21 cellular contexts compared by ENCODE assay signal in genomic region chr1:36652586-36652985, GRCh38.
DNase-seq lines count a peak whose midpoint lies in the region; ATAC-seq, FAIRE-seq and TF ChIP-seq lines count a peak whose summit lies in the region.
"Had no signal": no experiment of that assay in that cellular context is flagged by ENCODE, and none has a peak within 500 bp of the region (broad histone marks: within the 10 kb centered on the region; RNA-seq: fewer than 3 reads in every experiment).

No MANE protein-coding gene starts in this region.

- H3K27ac ChIP-seq in K562 (ENCODE audit: extremely low read depth, low read depth, low read length) (no peak overlapping the region), OCI-LY7 (ENCODE audit: low read depth, low read length, poor library complexity, severe bottlenecking) (no peak overlapping the region)
- H3K27ac ChIP-seq: A549, HL-60 had no signal

- H3K79me2 ChIP-seq in K562 (ENCODE audit: control insufficient read depth, insufficient read depth, low read length) (no peaks in the 10 kb centered on the region), OCI-LY7 (ENCODE audit: insufficient read depth, low read depth, low read length) (no peaks in the 10 kb centered on the region)

- H3K9ac ChIP-seq in K562 (ENCODE audit: insufficient read depth in 1 of 2, low read depth in 2 of 2, low read length in 2 of 2): no peak overlapping the region
- H3K9ac ChIP-seq: SK-N-SH had no signal

- no peaks in the 10 kb centered on the region for H3K9me2 ChIP-seq in OCI-LY7 (ENCODE audit: insufficient read depth, low read length)
- H3K9me2 ChIP-seq: SK-N-SH had no signal

- H3K27me3 ChIP-seq in K562 (ENCODE audit: control insufficient read depth in 2 of 2, insufficient read depth in 2 of 2, low read length in 2 of 2): peaks cover 0 to 29% of the 10 kb centered on the region in 2 experiments; a peak in 4 of 5 replicates

- H3K4me2 ChIP-seq in K562 (ENCODE audit: insufficient read depth, low read length): no peak overlapping the region
- H3K4me2 ChIP-seq in OCI-LY7 (ENCODE audit: low read length): no peak overlapping the region
- H3K4me2 ChIP-seq: A549, SK-N-SH had no signal

- intact Hi-C loops in cardiac septum (cut with DNase I): no loop called here
- intact Hi-C loops in left cardiac atrium (cut with DNase I): no loop called here
- intact Hi-C loops in K562 (cut with micrococcal nuclease): no loop called here
- intact Hi-C loops in left colon (cut with DNase I, micrococcal nuclease): no loop called here
- intact Hi-C loops in OCI-LY7 (cut with micrococcal nuclease; ENCODE audit: unreplicated experiment): loop anchor here (5.0 kb wide), 1 partner anchor 75 kb away; no protein-coding TSS in a partner anchor

- no peak for TF ChIP-seq POLR2A in K562 (conservative IDR thresholded peaks at IDR 0.05)

- H3K4me3 ChIP-seq in K562 (no peak overlapping the region), OCI-LY7 (ENCODE audit: low read depth, low read length, poor library complexity, severe bottlenecking) (no peak overlapping the region)
- H3K4me3 ChIP-seq: A549 had no signal

- TF ChIP-seq CTCF in K562 (IDR thresholded peaks at IDR 0.05 in 2 of 3, conservative IDR thresholded peaks at IDR 0.05 in 1 of 3; ENCODE audit: insufficient read depth in 2 of 3, low read depth in 1 of 3, low read length in 3 of 3) (no peak), OCI-LY7 (conservative IDR thresholded peaks at IDR 0.05; ENCODE audit: low read length) (no peak)

- CTCF ChIA-PET in K562 (lab: Yijun Ruan, JAX; ENCODE audit: low intra/inter-chr PET ratio) (no interaction called here), OCI-LY7 (lab: Charles Lee; ENCODE audit: unreplicated experiment) (no interaction called here)

- BruUV-seq in K562 (replicated peaks; lab: Mats Ljungman, UMichigan): no TSS peak
- no TSS peak for BruUV-seq in OCI-LY7 (replicated peaks; lab: Mats Ljungman, UMichigan)

- no peak for TF ChIP-seq RAD21 in K562 (CRISPR knock-in tag; conservative IDR thresholded peaks at IDR 0.05 in 1 of 2, IDR thresholded peaks at IDR 0.05 in 1 of 2)

- POLR2A ChIA-PET in K562 (lab: Yijun Ruan, JAX) (no interaction called here), OCI-LY7 (lab: Charles Lee) (no interaction called here)

- WGBS in K562 (ENCODE audit: insufficient coverage, low coverage, missing lambda C conversion rate): 0% methylated on average over 2 of the region's 2 CpGs

- H3K9me3 ChIP-seq in K562 (replicated peaks; ENCODE audit: control insufficient read depth, insufficient read depth, low read depth, low read length): no peaks in the 10 kb centered on the region
- H3K9me3 ChIP-seq in OCI-LY7 (ENCODE audit: low read length): no peaks in the 10 kb centered on the region
- H3K9me3 ChIP-seq: A549, SK-N-SH had no signal

- DNase-seq in cardiac septum (ENCODE audit: low spot score): peak; percentile 27
- DNase-seq in left cardiac atrium: no peak
- DNase-seq in MV-4-11 (lab: John Stamatoyannopoulos, UW): peak; percentile 72
- DNase-seq in K562 (ENCODE audit: extremely low read depth in 1 of 4, low spot score in 3 of 4): no peak
- no peak for DNase-seq in left colon
- DNase-seq in OCI-M1 (lab: John Stamatoyannopoulos, UW): no peak
- DNase-seq in OCI-LY7 (ENCODE audit: low spot score): no peak
- DNase-seq: CD8-positive, alpha-beta memory T cell; DMS 273 treated with DMSO at 0.1 percent for 48 hours; GF-D8; Kasumi-1; NCI-H2081; NCI-H2227 treated with DMSO at 0.1 percent for 48 hours; NCI-H774; SK-N-SH; T-helper 17 cell had no signal

- no peak overlapping the region for H2AFZ ChIP-seq in K562 (ENCODE audit: low read depth, low read length)
- no peak overlapping the region for H2AFZ ChIP-seq in OCI-LY7 (ENCODE audit: low read length)

- in situ Hi-C loops in K562 (cut with MboI): no loop called here

- H3K36me3 ChIP-seq in K562 (ENCODE audit: control insufficient read depth, insufficient read depth, low read length) (no peaks in the 10 kb centered on the region), OCI-LY7 (ENCODE audit: insufficient read depth, low read length) (no peaks in the 10 kb centered on the region)

- FAIRE-seq in K562 (lab: Jason Lieb, UNC): no peak
- FAIRE-seq: A549, GM12892, H54, RCC 7860 had no signal

- H3K9me1 ChIP-seq in K562 (ENCODE audit: control insufficient read depth, insufficient read depth, low read length): no peaks in the 10 kb centered on the region

- peaks cover 6% of the 10 kb centered on the region; the same call in 1 of the 2 replicates for H4K20me1 ChIP-seq in K562 (replicated peaks; ENCODE audit: control insufficient read depth, insufficient read depth, low read length)
- H4K20me1 ChIP-seq in OCI-LY7 (ENCODE audit: insufficient read depth, low read length): no peaks in the 10 kb centered on the region

- no peak for ATAC-seq in left cardiac atrium
- ATAC-seq in K562: no peak
- no peak for ATAC-seq in left colon
- ATAC-seq: A549, T-helper 17 cell had no signal

- no peaks in the 10 kb centered on the region for H3K4me1 ChIP-seq in K562 (replicated peaks in 1 of 2; ENCODE audit: control insufficient read depth in 2 of 2, insufficient read depth in 2 of 2, low read length in 2 of 2)
- no peaks in the 10 kb centered on the region for H3K4me1 ChIP-seq in OCI-LY7 (ENCODE audit: insufficient read depth, low read length, poor library complexity, severe bottlenecking)
- H3K4me1 ChIP-seq: A549 had no signal

- TF ChIP-seq EP300 in K562 (IDR thresholded peaks at IDR 0.05; ENCODE audit: low read length): no peak

TF ChIP-seq in K562, 482 proteins besides CTCF, POLR2A, EP300 and RAD21:
- TF ChIP-seq, protein P1, sequence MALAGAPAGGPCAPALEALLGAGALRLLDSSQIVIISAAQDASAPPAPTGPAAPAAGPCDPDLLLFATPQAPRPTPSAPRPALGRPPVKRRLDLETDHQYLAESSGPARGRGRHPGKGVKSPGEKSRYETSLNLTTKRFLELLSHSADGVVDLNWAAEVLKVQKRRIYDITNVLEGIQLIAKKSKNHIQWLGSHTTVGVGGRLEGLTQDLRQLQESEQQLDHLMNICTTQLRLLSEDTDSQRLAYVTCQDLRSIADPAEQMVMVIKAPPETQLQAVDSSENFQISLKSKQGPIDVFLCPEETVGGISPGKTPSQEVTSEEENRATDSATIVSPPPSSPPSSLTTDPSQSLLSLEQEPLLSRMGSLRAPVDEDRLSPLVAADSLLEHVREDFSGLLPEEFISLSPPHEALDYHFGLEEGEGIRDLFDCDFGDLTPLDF (CRISPR knock-in tag; IDR thresholded peaks at IDR 0.05): no peak
- TF ChIP-seq NFIC (IDR thresholded peaks at IDR 0.05): peak; percentile 46

Comparison
In these comparisons a context has a peak if more than half of its experiments do, and no peak if none do; other contexts are left out.
1. DNase-seq: peak in cardiac septum (single experiment) and MV-4-11 (single experiment); none in left cardiac atrium (single experiment), K562 (0 of 4), left colon (0 of 2), OCI-M1 (single experiment) and OCI-LY7 (single experiment).